1 cellular context compared by ENCODE assay signal in genomic region chr7:22356855-22357310, GRCh38.
TF ChIP-seq lines count a peak whose summit lies in the region.

Gene RAPGEF5, minus strand, starts transcription at chr7:22357154. Its CDS starts 94 bp downstream, at chr7:22357060.

TF ChIP-seq in H1, 55 proteins besides CTCF, POLR2A, EP300 and RAD21 (continued from another document):
- TF ChIP-seq CTBP2 (IDR thresholded peaks at IDR 0.05; ENCODE audit: borderline replicate concordance, insufficient read depth, insufficient read length, low read length), result no peak
- no peak for TF ChIP-seq ATF2 (IDR thresholded peaks at IDR 0.05; ENCODE audit: low read length)
- TF ChIP-seq NRF1 (IDR thresholded peaks at IDR 0.05; ENCODE audit: low read depth, low read length), result no peak
- TF ChIP-seq PHF8 (conservative IDR thresholded peaks at IDR 0.05; ENCODE audit: low read depth, low read length), result 0 out of 2 replicates have a peak, but pooled peaks have one; percentile 41
- TF ChIP-seq JUND (IDR thresholded peaks at IDR 0.05; ENCODE audit: low read length), result no peak
- peak; percentile 79 for TF ChIP-seq KDM4A (IDR thresholded peaks at IDR 0.05; ENCODE audit: low read depth, low read length, severe bottlenecking)
- no peak for TF ChIP-seq ZNF274 (IDR thresholded peaks at IDR 0.05; ENCODE audit: borderline replicate concordance, extremely low read depth, low read length)
- TF ChIP-seq TBP (IDR thresholded peaks at IDR 0.05; ENCODE audit: low read depth, low read length), result peak; percentile 38; the same call in 1 of the 2 replicates
- no peak for TF ChIP-seq TAF1 (IDR thresholded peaks at IDR 0.05; ENCODE audit: low read depth, low read length)
- no peak for TF ChIP-seq SP2 (IDR thresholded peaks at IDR 0.05; ENCODE audit: low read length)
TF ChIP-seq in H1: peak in this region for 3.
